ENCODE assay signal across 15 cellular contexts in genomic region chr6:63475707-63476106, GRCh38.
"Had no signal": no experiment of that assay in that cellular context is flagged by ENCODE, and none has a peak within 500 bp of the region (broad histone marks: within the 10 kb centered on the region; RNA-seq: fewer than 3 reads in every experiment).

No MANE protein-coding gene starts in this region.

- H3K4me1 ChIP-seq: transverse colon, vagina had no signal

- H3K27me3 ChIP-seq: brain microvascular endothelial cell, transverse colon, vagina had no signal

- FAIRE-seq: islet of Langerhans had no signal

- H3K4me3 ChIP-seq: transverse colon, vagina had no signal

- H3K9me3 ChIP-seq: transverse colon, vagina had no signal

- H3K36me3 ChIP-seq: brain microvascular endothelial cell, transverse colon, vagina had no signal

- DNase-seq: activated naive CD4-positive, alpha-beta T cell treated with Interleukin-2 at 50 U/mL for 16 hours; activated T-cell treated with anti-CD3 and anti-CD28 coated beads for 4 hours; anterior cingulate cortex; brain microvascular endothelial cell; effector memory CD4-positive, alpha-beta T cell; foreskin melanocyte; nephron progenitor cell; stimulated activated CD4-positive, alpha-beta T cell treated with anti-CD3 and anti-CD28 coated beads, Interleukin-4, amount 100 ng/mL, for 4 hours; stimulated activated CD8-positive, alpha-beta memory T cell treated with anti-CD3 and anti-CD28 coated beads, Interleukin-4, amount 100 ng/mL, for 48 hours; stimulated activated naive CD4-positive, alpha-beta T cell treated with Interleukin-2 at 50 U/mL for 16 hours; transverse colon had no signal

- ATAC-seq: activated CD4-positive, CD25-positive, alpha-beta regulatory T cell treated with anti-CD3 and anti-CD28 coated beads, Interleukin-2, amount 50 U/mL, for 24 hours; activated T-helper 17 cell treated with anti-CD3 and anti-CD28 coated beads, Interleukin-2, amount 50 U/mL, for 72 hours had no signal

- H3K27ac ChIP-seq: brain microvascular endothelial cell, transverse colon, vagina had no signal
